Comparison of ENCODE assay signal across 1 cellular context in genomic region chr9:38386319-38386895, GRCh38.
TF ChIP-seq lines count a peak whose summit lies in the region.

No MANE protein-coding gene starts in this region.

TF ChIP-seq in HepG2, 621 proteins besides CTCF, POLR2A, EP300 and RAD21 (continued from another document and continues in another):
- peak; percentile 94 for TF ChIP-seq PAXIP1 (CRISPR knock-in tag; conservative IDR thresholded peaks at IDR 0.05)
- TF ChIP-seq ZNF503 (CRISPR knock-in tag; IDR thresholded peaks at IDR 0.05), result peak; percentile 20; the same call in 1 of the 2 replicates
- TF ChIP-seq POLR2G (IDR thresholded peaks at IDR 0.05; ENCODE audit: low read depth, low read length), result 0 out of 2 replicates have a peak, but pooled peaks have one; percentile 35
- no peak for TF ChIP-seq TERF1 (CRISPR knock-in tag; IDR thresholded peaks at IDR 0.05)
- TF ChIP-seq TFE3 (CRISPR knock-in tag; IDR thresholded peaks at IDR 0.05), result peak; percentile 72; the same call in 1 of the 2 replicates
- TF ChIP-seq ZMYM3 (CRISPR knock-in tag; IDR thresholded peaks at IDR 0.05), result peak; percentile 82
- TF ChIP-seq ZNF746 (CRISPR knock-in tag; IDR thresholded peaks at IDR 0.05), result peak; percentile 79
- no peak; the same call in 1 of the 2 replicates for TF ChIP-seq FOXO1 (CRISPR knock-in tag; IDR thresholded peaks at IDR 0.05)
- no peak for TF ChIP-seq ZNF44 (CRISPR knock-in tag; IDR thresholded peaks at IDR 0.05)
- no peak for TF ChIP-seq NR0B2 (CRISPR knock-in tag; IDR thresholded peaks at IDR 0.05)
- TF ChIP-seq ZC3H13 (CRISPR knock-in tag; IDR thresholded peaks at IDR 0.05), result no peak
- TF ChIP-seq ASH2L (IDR thresholded peaks at IDR 0.05; ENCODE audit: insufficient read length, low read depth, low read length), result peak; percentile 84
- peak; percentile 74 for TF ChIP-seq ARID5B (CRISPR knock-in tag; IDR thresholded peaks at IDR 0.05)
- TF ChIP-seq ZNF296 (CRISPR knock-in tag; conservative IDR thresholded peaks at IDR 0.05), result no peak
- peak; percentile 90 for TF ChIP-seq ESRRA (CRISPR knock-in tag; IDR thresholded peaks at IDR 0.05; ENCODE audit: low read depth)
- peak; percentile 64; the same call in 1 of the 2 replicates for TF ChIP-seq ZNF644 (CRISPR knock-in tag; IDR thresholded peaks at IDR 0.05; ENCODE audit: low read depth)
- peak; percentile 80 for TF ChIP-seq RCOR2 (CRISPR knock-in tag; IDR thresholded peaks at IDR 0.05)
- TF ChIP-seq PITX1 (CRISPR knock-in tag; IDR thresholded peaks at IDR 0.05), result peak; percentile 34; the same call in 1 of the 2 replicates
- TF ChIP-seq SRSF9 (IDR thresholded peaks at IDR 0.05; ENCODE audit: borderline replicate concordance, insufficient read depth, low read depth, low read length, poor library complexity, severe bottlenecking), result no peak
- peak; percentile 19; the same call in 1 of the 2 replicates for TF ChIP-seq MIER3 (CRISPR knock-in tag; IDR thresholded peaks at IDR 0.05; ENCODE audit: borderline replicate concordance)
- TF ChIP-seq ZBTB25 (CRISPR knock-in tag; IDR thresholded peaks at IDR 0.05), result no peak
- no peak for TF ChIP-seq ZNF740 (CRISPR knock-in tag; IDR thresholded peaks at IDR 0.05)
- no peak for TF ChIP-seq ZNF274 (CRISPR knock-in tag; IDR thresholded peaks at IDR 0.05)
- peak; percentile 74; the same call in 1 of the 2 replicates for TF ChIP-seq ISL2 (CRISPR knock-in tag; IDR thresholded peaks at IDR 0.05)
- TF ChIP-seq GATAD2A (CRISPR knock-in tag; IDR thresholded peaks at IDR 0.05), result peak; percentile 94
- TF ChIP-seq SMARCC2 (IDR thresholded peaks at IDR 0.05), result no peak
- TF ChIP-seq HDAC1 (CRISPR knock-in tag; IDR thresholded peaks at IDR 0.05), result peak; percentile 51; the same call in 1 of the 2 replicates
- peak; percentile 93 for TF ChIP-seq ZBTB37 (CRISPR knock-in tag; IDR thresholded peaks at IDR 0.05)
- TF ChIP-seq ZNF362 (CRISPR knock-in tag; IDR thresholded peaks at IDR 0.05; ENCODE audit: borderline replicate concordance), result peak; percentile 73; the same call in 1 of the 2 replicates
- no peak for TF ChIP-seq PRPF4 (IDR thresholded peaks at IDR 0.05; ENCODE audit: low read depth, low read length, poor library complexity, severe bottlenecking)
- TF ChIP-seq GMEB1 (CRISPR knock-in tag; IDR thresholded peaks at IDR 0.05; ENCODE audit: borderline replicate concordance), result no peak
- TF ChIP-seq ZNF614 (CRISPR knock-in tag; IDR thresholded peaks at IDR 0.05; ENCODE audit: borderline replicate concordance), result peak; percentile 39; the same call in 1 of the 2 replicates
- no peak for TF ChIP-seq KLF11 (CRISPR knock-in tag; IDR thresholded peaks at IDR 0.05)
- no peak for TF ChIP-seq NFKB2 (CRISPR knock-in tag; IDR thresholded peaks at IDR 0.05; ENCODE audit: borderline replicate concordance)
- TF ChIP-seq MED13 (CRISPR knock-in tag; IDR thresholded peaks at IDR 0.05), result no peak
